1 cellular context compared by ENCODE assay signal in genomic region chr4:26583865-26584652, GRCh38.
TF ChIP-seq lines count a peak whose summit lies in the region.

Gene TBC1D19, plus strand, starts transcription at chr4:26584084. Its CDS starts 110 bp downstream, at chr4:26584194.

TF ChIP-seq in HepG2, 621 proteins besides CTCF, POLR2A, EP300 and RAD21 (continued from another document and continues in another):
- TF ChIP-seq ZBTB40 (IDR thresholded peaks at IDR 0.05) (peak; percentile 46; the same call in 1 of the 2 replicates), ZBTB40 (CRISPR knock-in tag; IDR thresholded peaks at IDR 0.05) (peak; percentile 90), RFX5 (IDR thresholded peaks at IDR 0.05; ENCODE audit: low read depth, low read length) (no peak), XRCC5 (optimal IDR thresholded peaks at IDR 0.05; ENCODE audit: low read length) (peak; percentile 100), ZNF431 (CRISPR knock-in tag; IDR thresholded peaks at IDR 0.05; ENCODE audit: borderline replicate concordance, low read depth) (peak; percentile 81; the same call in 1 of the 2 replicates), PAXIP1 (CRISPR knock-in tag; conservative IDR thresholded peaks at IDR 0.05) (0 out of 2 replicates have a peak, but pooled peaks have one; percentile 34), ARNT (IDR thresholded peaks at IDR 0.05) (no peak), ZNF281 (CRISPR knock-in tag; IDR thresholded peaks at IDR 0.05; ENCODE audit: borderline replicate concordance) (no peak), ZNF614 (CRISPR knock-in tag; IDR thresholded peaks at IDR 0.05; ENCODE audit: borderline replicate concordance) (peak; percentile 96; the same call in 1 of the 2 replicates), AHR (CRISPR knock-in tag; IDR thresholded peaks at IDR 0.05) (peak; percentile 84; the same call in 1 of the 2 replicates), KDM2A (CRISPR knock-in tag; IDR thresholded peaks at IDR 0.05; ENCODE audit: borderline replicate concordance, low read depth) (peak; percentile 99), ZNF205 (CRISPR knock-in tag; IDR thresholded peaks at IDR 0.05) (peak; percentile 86; the same call in 1 of the 2 replicates), ZNF318 (CRISPR knock-in tag; IDR thresholded peaks at IDR 0.05) (0 out of 2 replicates have a peak, but pooled peaks have one; percentile 23), ISX (CRISPR knock-in tag; conservative IDR thresholded peaks at IDR 0.05) (no peak), PBX2 (CRISPR knock-in tag; IDR thresholded peaks at IDR 0.05) (no peak), ZFP41 (CRISPR knock-in tag; IDR thresholded peaks at IDR 0.05; ENCODE audit: borderline replicate concordance) (no peak), MED8 (CRISPR knock-in tag; IDR thresholded peaks at IDR 0.05; ENCODE audit: insufficient replicate concordance) (peak; percentile 21), HOXA7 (CRISPR knock-in tag; IDR thresholded peaks at IDR 0.05) (no peak), NFRKB (IDR thresholded peaks at IDR 0.05) (no peak), ATM (IDR thresholded peaks at IDR 0.05; ENCODE audit: borderline replicate concordance) (no peak), ZFP82 (CRISPR knock-in tag; IDR thresholded peaks at IDR 0.05; ENCODE audit: borderline replicate concordance) (no peak), ZNF576 (CRISPR knock-in tag; IDR thresholded peaks at IDR 0.05) (no peak), POGZ (CRISPR knock-in tag; IDR thresholded peaks at IDR 0.05) (peak; percentile 98), ZNF446 (CRISPR knock-in tag; IDR thresholded peaks at IDR 0.05) (no peak), MTF1 (CRISPR knock-in tag; IDR thresholded peaks at IDR 0.05) (no peak), ZNF451 (CRISPR knock-in tag; IDR thresholded peaks at IDR 0.05) (peak; percentile 61; the same call in 1 of the 2 replicates), MXD1 (CRISPR knock-in tag; IDR thresholded peaks at IDR 0.05) (no peak; the same call in 1 of the 2 replicates), CENPBD1 (CRISPR knock-in tag; IDR thresholded peaks at IDR 0.05; ENCODE audit: borderline replicate concordance, low read depth) (peak; percentile 93)
